ENCODE assay signal across 8 cellular contexts in the genomic region with DNA sequence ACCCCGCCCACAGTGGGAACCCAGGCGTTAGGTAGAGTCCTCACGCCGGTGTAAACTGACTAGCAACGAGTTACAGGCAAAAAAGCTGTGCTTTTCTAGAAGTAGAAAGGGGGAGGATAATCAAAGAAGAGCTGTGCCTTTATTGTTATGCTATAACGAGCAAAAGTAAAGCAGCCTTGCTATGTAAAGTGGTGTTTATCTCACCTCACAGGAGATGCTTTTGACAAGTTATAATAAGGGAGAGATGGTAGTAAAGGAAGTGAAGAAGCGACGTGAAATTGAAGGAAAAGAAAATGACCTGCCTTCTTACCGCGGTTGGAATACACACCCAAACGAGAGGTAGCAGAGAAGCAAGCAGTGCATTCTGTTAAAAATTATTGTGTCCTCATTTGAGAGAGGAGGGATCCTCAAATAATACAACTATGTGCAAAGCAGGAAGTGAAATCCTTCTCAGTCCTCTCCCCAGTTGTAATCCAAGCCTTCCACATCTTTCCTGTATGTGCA. TPM values are rescaled to one million over a fixed set of nuclear protein-coding genes. Genes with fewer than 3 reads are reported as not detected.
DNase-seq lines count a peak whose midpoint lies in the region; ATAC-seq lines count a peak whose summit lies in the region.

No MANE protein-coding gene starts in this region.

- H3K27ac ChIP-seq in layer of hippocampus (ENCODE audit: low read depth, low read length) (peak overlapping the region; percentile 90), thymus (ENCODE audit: low read depth) (peak overlapping the region; percentile 98)

- ATAC-seq in HG03439 (IDR thresholded peaks at IDR 0.05; ENCODE audit: unreplicated experiment): peak; percentile 31
- no peak for ATAC-seq in activated naive CD8-positive, alpha-beta T cell treated with anti-CD3 and anti-CD28 coated beads, Interleukin-2, amount 50 U/mL, for 24 hours

- DNase-seq in SIG-M5 treated with dmso at 0.1 percent for 504 hours (lab: John Stamatoyannopoulos, UW; ENCODE audit: unreplicated experiment): peak; percentile 58
- no peak for DNase-seq in SIG-M5 (lab: John Stamatoyannopoulos, UW)
- DNase-seq in activated naive CD8-positive, alpha-beta T cell treated with anti-CD3 and anti-CD28 coated beads, Interleukin-2, amount 50 U/mL, for 24 hours: no peak
- DNase-seq in stimulated activated CD4-positive, alpha-beta T cell treated with anti-CD3 and anti-CD28 coated beads, Interleukin-12 subunit alpha, Interleukin-12 subunit beta, amount 100 ng/mL, for 4 hours: no peak
- no peak for DNase-seq in HK-2 (ENCODE audit: unreplicated experiment)

- under 1% methylated on average over 11 of the region's 11 CpGs for WGBS in thymus

- peak overlapping the region; percentile 99 for H3K4me3 Mint-ChIP-seq in activated naive CD8-positive, alpha-beta T cell treated with anti-CD3 and anti-CD28 coated beads, Interleukin-2, amount 50 U/mL, for 24 hours

- H3K9me3 Mint-ChIP-seq in activated naive CD8-positive, alpha-beta T cell treated with anti-CD3 and anti-CD28 coated beads, Interleukin-2, amount 50 U/mL, for 24 hours: no peaks in the 10 kb centered on the region

- H3K36me3 ChIP-seq in thymus (ENCODE audit: control insufficient read depth, insufficient read depth): no peaks in the 10 kb centered on the region

- H3K27me3 ChIP-seq in layer of hippocampus (ENCODE audit: control insufficient read depth, insufficient read depth, low read length) (no peaks in the 10 kb centered on the region), thymus (ENCODE audit: control insufficient read depth, insufficient read depth) (no peaks in the 10 kb centered on the region)

- peak overlapping the region; percentile 94 for H3K4me3 ChIP-seq in thymus (ENCODE audit: low read length)

- peaks cover 58% of the 10 kb centered on the region for H3K4me1 Mint-ChIP-seq in activated naive CD8-positive, alpha-beta T cell treated with anti-CD3 and anti-CD28 coated beads, Interleukin-2, amount 50 U/mL, for 24 hours

- H3K27ac Mint-ChIP-seq in activated naive CD8-positive, alpha-beta T cell treated with anti-CD3 and anti-CD28 coated beads, Interleukin-2, amount 50 U/mL, for 24 hours: peak overlapping the region; percentile 100

- H3K4me1 ChIP-seq in thymus (ENCODE audit: control insufficient read depth, insufficient read depth, low read length): no peaks in the 10 kb centered on the region

- H3K9me3 ChIP-seq in thymus (ENCODE audit: control insufficient read depth): no peaks in the 10 kb centered on the region

- H3K27me3 Mint-ChIP-seq in activated naive CD8-positive, alpha-beta T cell treated with anti-CD3 and anti-CD28 coated beads, Interleukin-2, amount 50 U/mL, for 24 hours: no peaks in the 10 kb centered on the region

- peaks cover 33% of the 10 kb centered on the region for H3K36me3 Mint-ChIP-seq in activated naive CD8-positive, alpha-beta T cell treated with anti-CD3 and anti-CD28 coated beads, Interleukin-2, amount 50 U/mL, for 24 hours (ENCODE audit: low read depth)

RNA-seq across cellular contexts. Expression of gene TANK, which starts 0.9 kb away (rescaled TPM):
- polyA plus RNA-seq in thymus: 57.7 TPM
